ENCODE assay signal across 25 cellular contexts in the genomic region with DNA sequence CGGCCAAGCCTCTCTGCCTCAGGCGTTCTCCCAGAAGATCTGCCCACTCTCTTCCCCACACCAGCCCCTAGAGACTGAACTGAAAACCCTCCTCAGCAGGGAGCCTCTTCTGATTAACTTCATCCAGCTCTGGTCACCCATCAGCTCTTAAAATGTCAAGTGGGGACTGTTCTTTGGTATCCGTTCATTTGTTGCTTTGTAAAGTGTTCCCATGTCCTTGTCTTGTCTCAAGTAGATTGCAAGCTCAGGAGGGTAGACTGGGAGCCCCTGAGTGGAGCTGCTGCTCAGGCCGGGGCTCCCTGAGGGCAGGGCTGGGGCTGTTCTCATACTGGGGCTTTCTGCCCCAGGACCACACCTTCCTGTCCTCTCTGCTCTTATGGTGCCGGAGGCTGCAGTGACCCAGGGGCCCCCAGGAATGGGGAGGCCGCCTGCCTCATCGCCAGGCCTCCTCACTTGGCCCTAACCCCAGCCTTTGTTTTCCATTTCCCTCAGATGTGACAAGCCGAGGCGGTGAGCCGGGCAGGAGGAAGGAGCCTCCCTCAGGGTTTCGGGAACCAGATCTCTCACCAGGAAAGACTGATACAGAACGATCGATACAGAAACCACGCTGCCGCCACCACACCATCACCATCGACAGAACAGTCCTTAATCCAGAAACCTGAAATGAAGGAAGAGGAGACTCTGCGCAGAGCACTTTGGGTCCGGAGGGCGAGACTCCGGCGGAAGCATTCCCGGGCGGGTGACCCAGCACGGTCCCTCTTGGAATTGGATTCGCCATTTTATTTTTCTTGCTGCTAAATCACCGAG.
"Had no signal": no experiment of that assay in that cellular context is flagged by ENCODE, and none has a peak within 500 bp of the region (broad histone marks: within the 10 kb centered on the region; RNA-seq: fewer than 3 reads in every experiment).

No MANE protein-coding gene starts in this region.

- H3K9me3 ChIP-seq: body of pancreas, suprapubic skin had no signal

- H3K27me3 ChIP-seq: body of pancreas, suprapubic skin had no signal

- H3K36me3 Mint-ChIP-seq: naive B cell had no signal

- H3K27ac Mint-ChIP-seq: activated CD4-positive, alpha-beta memory T cell treated with anti-CD3 and anti-CD28 coated beads for 36 hours; activated CD8-positive, alpha-beta memory T cell treated with anti-CD3 and anti-CD28 coated beads, Interleukin-2, amount 10 ng/mL, durations not matched to agents 7 days and 5 days had no signal

- ATAC-seq: activated CD8-positive, alpha-beta memory T cell treated with anti-CD3 and anti-CD28 coated beads, Interleukin-2, amount 10 ng/mL, durations not matched to agents 7 days and 5 days; activated naive CD4-positive, alpha-beta T cell treated with anti-CD3 and anti-CD28 coated beads, Interleukin-2, amount 50 U/mL, for 72 hours; body of pancreas; right cardiac atrium; SK-N-SH treated with all-trans-retinoic acid at 6 μM for 48 hours; stimulated activated naive CD8-positive, alpha-beta T cell treated with anti-CD3 and anti-CD28 coated beads, Interleukin-15, Interleukin-2, amounts not matched to agents 100 U/mL and 50 U/mL, for 24 hours had no signal

- H3K27me3 Mint-ChIP-seq: activated CD4-positive, alpha-beta memory T cell treated with anti-CD3 and anti-CD28 coated beads for 36 hours; activated CD8-positive, alpha-beta memory T cell treated with anti-CD3 and anti-CD28 coated beads, Interleukin-2, amount 10 ng/mL, durations not matched to agents 7 days and 5 days; central memory CD8-positive, alpha-beta T cell had no signal

- H3K9me3 Mint-ChIP-seq: activated CD4-positive, alpha-beta memory T cell treated with anti-CD3 and anti-CD28 coated beads for 36 hours; activated naive CD4-positive, alpha-beta T cell treated with anti-CD3 and anti-CD28 coated beads, Interleukin-2, amount 50 U/mL, for 72 hours; central memory CD8-positive, alpha-beta T cell; naive B cell had no signal

- DNase-seq: activated CD4-positive, alpha-beta memory T cell treated with anti-CD3 and anti-CD28 coated beads for 36 hours; activated CD4-positive, alpha-beta T cell treated with anti-CD3 and anti-CD28 coated beads for 1 hour; activated CD8-positive, alpha-beta memory T cell treated with anti-CD3 and anti-CD28 coated beads, Interleukin-2, amount 10 ng/mL, durations not matched to agents 7 days and 5 days; activated gamma-delta T cell; activated T-cell treated with anti-CD3 and anti-CD28 coated beads, Interleukin-2, amount 50 U/mL, for 1 hour; body of pancreas; foreskin melanocyte; head of caudate nucleus; kidney glomerular epithelial cell; naive B cell; stimulated activated CD4-positive, alpha-beta T cell treated with anti-CD3 and anti-CD28 coated beads, Interleukin-15, amount 100 ng/mL, for 24 hours; stimulated activated CD4-positive, alpha-beta T cell treated with anti-CD3 and anti-CD28 coated beads, Interleukin-4, amount 100 ng/mL, for 1 hour; stimulated activated naive CD8-positive, alpha-beta T cell treated with anti-CD3 and anti-CD28 coated beads, Interleukin-15, Interleukin-2, amounts not matched to agents 100 U/mL and 50 U/mL, for 24 hours; T-helper 1 cell; trophoblast cell had no signal

- H3K4me1 Mint-ChIP-seq: activated CD8-positive, alpha-beta memory T cell treated with anti-CD3 and anti-CD28 coated beads, Interleukin-2, amount 10 ng/mL, durations not matched to agents 7 days and 5 days; central memory CD8-positive, alpha-beta T cell; naive B cell had no signal

- H3K27ac ChIP-seq: coronary artery, parathyroid adenoma, skin epidermis, suprapubic skin, VCaP had no signal

- H3K4me3 ChIP-seq: body of pancreas, coronary artery, lung, skin epidermis, suprapubic skin had no signal

- H3K4me3 Mint-ChIP-seq: activated CD4-positive, alpha-beta memory T cell treated with anti-CD3 and anti-CD28 coated beads for 36 hours; activated CD8-positive, alpha-beta memory T cell treated with anti-CD3 and anti-CD28 coated beads, Interleukin-2, amount 10 ng/mL, durations not matched to agents 7 days and 5 days; central memory CD8-positive, alpha-beta T cell; naive B cell had no signal
